In the genomic region with DNA sequence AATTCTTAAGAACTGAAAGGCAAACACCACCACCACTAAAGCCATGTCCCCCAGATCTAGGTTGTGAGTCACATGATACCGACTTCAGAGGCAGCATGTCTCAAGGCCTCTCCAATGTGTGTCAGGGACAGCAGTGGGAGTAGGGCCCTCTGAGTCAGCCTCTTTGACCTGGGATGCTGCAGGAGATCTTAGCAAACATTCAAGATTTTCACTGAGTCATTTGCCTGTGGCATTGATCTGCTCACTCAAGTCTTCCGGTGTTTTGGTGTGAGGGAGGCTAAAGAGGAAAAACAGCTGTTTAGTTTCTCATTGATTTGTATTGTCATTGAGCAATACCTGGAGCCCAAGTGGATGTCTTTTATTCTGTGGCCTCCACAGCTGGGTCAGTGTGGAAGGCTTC, we compare ENCODE assay signal across 10 cellular contexts. TPM values are rescaled to one million over a fixed set of nuclear protein-coding genes. Genes with fewer than 3 reads are reported as not detected.
A peak's percentile ranks its signal among the peaks of the same experiment; 100 is the strongest.
DNase-seq lines count a peak whose midpoint lies in the region; ATAC-seq and TF ChIP-seq lines count a peak whose summit lies in the region.
"Had no signal": no experiment of that assay in that cellular context is flagged by ENCODE, and none has a peak within 500 bp of the region (broad histone marks: within the 10 kb centered on the region; RNA-seq: fewer than 3 reads in every experiment).

No MANE protein-coding gene starts in this region.

- no peak for TF ChIP-seq EP300 in gastroesophageal sphincter (IDR thresholded peaks at IDR 0.05)

- 44 to 54% methylated on average over 2 of the region's 2 CpGs for WGBS in gastroesophageal sphincter (ENCODE audit: low coverage in 1 of 2), 2 donors

- peaks cover 0 to 20% (median 3%) of the 10 kb centered on the region in 3 donors for H3K4me1 ChIP-seq in gastroesophageal sphincter

- no peaks in the 10 kb centered on the region for H3K27me3 ChIP-seq in gastroesophageal sphincter

- H3K9me3 ChIP-seq in gastroesophageal sphincter, result no peaks in the 10 kb centered on the region

- no peak for TF ChIP-seq POLR2A in gastroesophageal sphincter (IDR thresholded peaks at IDR 0.05)

- H3K4me3 ChIP-seq in gastroesophageal sphincter, result no peak overlapping the region

- TF ChIP-seq CTCF in gastroesophageal sphincter (IDR thresholded peaks at IDR 0.05), result no peak

- no peaks in the 10 kb centered on the region for H3K36me3 ChIP-seq in gastroesophageal sphincter

- DNase-seq in activated CD4-positive, CD25-positive, alpha-beta regulatory T cell (lab: John Stamatoyannopoulos, UW), result no peak
- DNase-seq in activated CD8-positive, alpha-beta memory T cell treated with anti-CD3 and anti-CD28 coated beads, Interleukin-2, amount 50 U/mL, for 4 hours, result peak; percentile 49
- peak; percentile 7 to 49 (median 42) for DNase-seq in stimulated activated CD4-positive, alpha-beta T cell treated with anti-CD3 and anti-CD28 coated beads, TNF-alpha, amount 100 ng/mL, for 24 hours (ENCODE audit: low read depth in 3 of 3)
- DNase-seq in occipital lobe (lab: John Stamatoyannopoulos, UW) (no peak), cerebellum (ENCODE audit: low spot score) (no peak)

- peak; percentile 93 to 98 for ATAC-seq in activated CD4-positive, CD25-positive, alpha-beta regulatory T cell treated with anti-CD3 and anti-CD28 coated beads, Interleukin-2, amount 50 U/mL, for 24 hours
- ATAC-seq in gastroesophageal sphincter, result peak; percentile 87
- no peak for ATAC-seq in GM18511 (IDR thresholded peaks at IDR 0.05; ENCODE audit: unreplicated experiment)

- H3K27ac ChIP-seq in gastroesophageal sphincter, result peak overlapping the region in 2 of 4 donors; percentile 3 to 31
- H3K27ac ChIP-seq: C4-2B, VCaP had no signal

RNA-seq across cellular contexts. Expression of gene TMC1, which starts 36.1 kb away (rescaled TPM):
- total RNA-seq in gastroesophageal sphincter (not detected), occipital lobe (0.78 TPM), cerebellum (0.45 TPM)

Comparison
In these comparisons a context has a peak if more than half of its experiments do, and no peak if none do; other contexts are left out.
1. DNase-seq: peak in activated CD8-positive, alpha-beta memory T cell treated with anti-CD3 and anti-CD28 coated beads, Interleukin-2, amount 50 U/mL, for 4 hours (single experiment) and stimulated activated CD4-positive, alpha-beta T cell treated with anti-CD3 and anti-CD28 coated beads, TNF-alpha, amount 100 ng/mL, for 24 hours (3 of 3); none in activated CD4-positive, CD25-positive, alpha-beta regulatory T cell (0 of 4), occipital lobe (single experiment) and cerebellum (single experiment).